Comparison of ENCODE assay signal across 19 cellular contexts in genomic region chr6:116876107-116876506, GRCh38. TPM values are rescaled to one million over a fixed set of nuclear protein-coding genes. Genes with fewer than 3 reads are reported as not detected.
A peak's percentile ranks its signal among the peaks of the same experiment; 100 is the strongest.
DNase-seq lines count a peak whose midpoint lies in the region; ATAC-seq, FAIRE-seq and TF ChIP-seq lines count a peak whose summit lies in the region.
"Had no signal": no experiment of that assay in that cellular context is flagged by ENCODE, and none has a peak within 500 bp of the region (broad histone marks: within the 10 kb centered on the region; RNA-seq: fewer than 3 reads in every experiment).

No MANE protein-coding gene starts in this region.

- H3K9ac ChIP-seq in HepG2 (ENCODE audit: insufficient read depth, low read depth, low read length): no peak overlapping the region

- no peak for DNase-seq in HepG2 (ENCODE audit: low spot score)
- no peak for DNase-seq in right lobe of liver
- DNase-seq in coronary artery (ENCODE audit: low spot score): no peak
- DNase-seq in naive thymus-derived CD4-positive, alpha-beta T cell: no peak
- no peak for DNase-seq in thoracic aorta (ENCODE audit: low spot score)
- no peak for DNase-seq in A172 (ENCODE audit: low spot score)
- DNase-seq in stimulated activated CD4-positive, alpha-beta T cell treated with anti-CD3 and anti-CD28 coated beads, Interleukin-12 subunit alpha, Interleukin-12 subunit beta, amount 100 ng/mL, for 4 hours: no peak
- DNase-seq in frontal cortex (ENCODE audit: low spot score in 2 of 2): no peak
- DNase-seq: activated B cell treated with CpG ODN at 0.5 μM for 24 hours; activated naive CD4-positive, alpha-beta T cell treated with anti-CD3 and anti-CD28 coated beads, Interleukin-2, amount 10 ng/mL, durations not matched to agents 7 days and 5 days; COR-L47; foreskin melanocyte; NCI-H1694 treated with DMSO at 0.1 percent for 48 hours; NCI-H446 treated with DMSO at 0.1 percent for 48 hours; SW 1271; transverse colon had no signal

- no peak for TF ChIP-seq EP300 in HepG2 (IDR thresholded peaks at IDR 0.05; ENCODE audit: low read depth in 2 of 2, low read length in 2 of 2)
- no peak for TF ChIP-seq EP300 in HepG2 (CRISPR knock-in tag; IDR thresholded peaks at IDR 0.05; ENCODE audit: borderline replicate concordance)

- BruUV-seq in HepG2 (replicated peaks; lab: Mats Ljungman, UMichigan): no TSS peak

- CTCF ChIA-PET in HepG2 (lab: Yijun Ruan, JAX; ENCODE audit: low intra/inter-chr PET ratio, low total read pairs): no interaction called here
- CTCF ChIA-PET in naive thymus-derived CD4-positive, alpha-beta T cell (lab: Charles Lee): no interaction called here

- H3K27me3 Mint-ChIP-seq in naive thymus-derived CD4-positive, alpha-beta T cell: peaks cover 39 to 58% (median 43%) of the 10 kb centered on the region in 5 donors

- H3K4me3 ChIP-seq in HepG2 (replicated peaks in 1 of 3; ENCODE audit: insufficient read depth in 1 of 3, low read depth in 2 of 3, low read length in 3 of 3) (no peak overlapping the region), right lobe of liver (no peak overlapping the region), coronary artery (peak overlapping the region; percentile 52), thoracic aorta (peak overlapping the region; percentile 47)
- H3K4me3 ChIP-seq in naive thymus-derived CD4-positive, alpha-beta T cell (ENCODE audit: low read length): no peak overlapping the region

- peak overlapping the region; percentile 76; the same call in 1 of the 2 replicates for H3K4me2 ChIP-seq in HepG2 (ENCODE audit: low read depth, low read length)

- POLR2A ChIA-PET in HepG2 (lab: Yijun Ruan, JAX): no interaction called here
- POLR2A ChIA-PET in naive thymus-derived CD4-positive, alpha-beta T cell (lab: Charles Lee): no interaction called here

- no peaks in the 10 kb centered on the region for H4K20me1 ChIP-seq in HepG2 (ENCODE audit: insufficient read depth, low read length)

- H2AFZ ChIP-seq in HepG2 (ENCODE audit: low read length): no peak overlapping the region

- H3K4me1 Mint-ChIP-seq in naive thymus-derived CD4-positive, alpha-beta T cell: peaks cover 5 to 17% (median 11%) of the 10 kb centered on the region in 7 donors

- H3K4me1 ChIP-seq in HepG2 (ENCODE audit: insufficient read depth, low read length): peaks cover 13% of the 10 kb centered on the region
- H3K4me1 ChIP-seq in right lobe of liver: no peaks in the 10 kb centered on the region
- H3K4me1 ChIP-seq in naive thymus-derived CD4-positive, alpha-beta T cell (ENCODE audit: control insufficient read depth in 2 of 2, insufficient read depth in 2 of 2, low read length in 2 of 2): no peaks in the 10 kb centered on the region
- H3K4me1 ChIP-seq in thoracic aorta (ENCODE audit: control insufficient read depth in 1 of 2, low read depth in 2 of 2): no peaks in the 10 kb centered on the region

- H3K79me2 ChIP-seq in HepG2 (ENCODE audit: insufficient read depth, low read length): no peaks in the 10 kb centered on the region

- 24% methylated on average over 8 of the region's 8 CpGs for WGBS in HepG2 (ENCODE audit: low lambda C conversion rate)
- 22% methylated on average over 8 of the region's 8 CpGs for WGBS in right lobe of liver (ENCODE audit: insufficient coverage, low coverage, low lambda C conversion rate, missing lambda C conversion rate)

- peaks cover 15 to 32% of the 10 kb centered on the region in 2 experiments for H3K27me3 ChIP-seq in HepG2 (ENCODE audit: control insufficient read depth in 1 of 2, insufficient read depth in 2 of 2, low read length in 2 of 2)
- peaks cover 0 to 18% of the 10 kb centered on the region in 2 donors for H3K27me3 ChIP-seq in right lobe of liver
- H3K27me3 ChIP-seq in naive thymus-derived CD4-positive, alpha-beta T cell (ENCODE audit: control insufficient read depth in 2 of 2, insufficient read depth in 2 of 2, low read length in 2 of 2): peaks cover 0 to 4% of the 10 kb centered on the region in 2 donors
- no peaks in the 10 kb centered on the region for H3K27me3 ChIP-seq in thoracic aorta (replicated peaks; ENCODE audit: insufficient read depth)

- peaks cover 0 to 10% (median 5%) of the 10 kb centered on the region in 11 donors for H3K9me3 Mint-ChIP-seq in naive thymus-derived CD4-positive, alpha-beta T cell
- H3K9me3 Mint-ChIP-seq: activated naive CD4-positive, alpha-beta T cell treated with anti-CD3 and anti-CD28 coated beads, Interleukin-2, amount 10 ng/mL, durations not matched to agents 7 days and 5 days had no signal

- peaks cover 0 to 8% (median 0%) of the 10 kb centered on the region in 5 donors for H3K36me3 Mint-ChIP-seq in naive thymus-derived CD4-positive, alpha-beta T cell
- H3K36me3 Mint-ChIP-seq: activated naive CD4-positive, alpha-beta T cell treated with anti-CD3 and anti-CD28 coated beads, Interleukin-2, amount 10 ng/mL, durations not matched to agents 7 days and 5 days had no signal

- in situ Hi-C loops in HepG2 (cut with HindIII; ENCODE audit: extremely low pct_ligation_motif_present, low pct_unique_long_range_greater_than_20kb): loop anchor here (5.0 to 10.0 kb wide), 2 partner anchors 91 to 319 kb away; no protein-coding TSS in a partner anchor

- no peaks in the 10 kb centered on the region for H3K9me3 ChIP-seq in HepG2 (ENCODE audit: low read length)
- no peaks in the 10 kb centered on the region for H3K9me3 ChIP-seq in right lobe of liver
- no peaks in the 10 kb centered on the region for H3K9me3 ChIP-seq in naive thymus-derived CD4-positive, alpha-beta T cell (ENCODE audit: control insufficient read depth in 2 of 3, low read length in 3 of 3)
- no peaks in the 10 kb centered on the region for H3K9me3 ChIP-seq in thoracic aorta
- H3K9me3 ChIP-seq: transverse colon had no signal

- no peak overlapping the region for H3K27ac ChIP-seq in HepG2 (ENCODE audit: extremely low read length, insufficient read depth, low read length)
- H3K27ac ChIP-seq in right lobe of liver: no peak overlapping the region
- H3K27ac ChIP-seq in coronary artery: no peak overlapping the region
- no peak overlapping the region for H3K27ac ChIP-seq in naive thymus-derived CD4-positive, alpha-beta T cell (ENCODE audit: low read depth, low read length)
- no peak overlapping the region for H3K27ac ChIP-seq in thoracic aorta
- H3K27ac ChIP-seq: transverse colon had no signal

- TF ChIP-seq CTCF in HepG2 (CRISPR knock-in tag; IDR thresholded peaks at IDR 0.05): no peak
- no peak for TF ChIP-seq CTCF in right lobe of liver (IDR thresholded peaks at IDR 0.05)
- TF ChIP-seq CTCF in coronary artery (IDR thresholded peaks at IDR 0.05): no peak
- TF ChIP-seq CTCF in thoracic aorta (IDR thresholded peaks at IDR 0.05): no peak

- ATAC-seq in HepG2: no peak; the same call in 1 of the 3 replicates
- ATAC-seq in right lobe of liver: no peak
- ATAC-seq in naive thymus-derived CD4-positive, alpha-beta T cell: no peak
- ATAC-seq in thoracic aorta (ENCODE audit: insufficient number of reproducible peaks, low FRiP score, low read depth): no peak

- H3K4me3 Mint-ChIP-seq in naive thymus-derived CD4-positive, alpha-beta T cell: peak overlapping the region; percentile 7 to 70 (median 35)
- H3K4me3 Mint-ChIP-seq: activated naive CD4-positive, alpha-beta T cell treated with anti-CD3 and anti-CD28 coated beads, Interleukin-2, amount 10 ng/mL, durations not matched to agents 7 days and 5 days had no signal

- intact Hi-C loops in HepG2 (cut with micrococcal nuclease; ENCODE audit: unreplicated experiment): no loop called here
- intact Hi-C loops in right lobe of liver (cut with DNase I): no loop called here
- intact Hi-C loops in naive thymus-derived CD4-positive, alpha-beta T cell (cut with micrococcal nuclease): no loop called here

- H3K27ac Mint-ChIP-seq in naive thymus-derived CD4-positive, alpha-beta T cell: no peak overlapping the region
- H3K27ac Mint-ChIP-seq: activated B cell treated with CpG ODN at 0.5 μM for 24 hours; activated naive CD4-positive, alpha-beta T cell treated with anti-CD3 and anti-CD28 coated beads, Interleukin-2, amount 10 ng/mL, durations not matched to agents 7 days and 5 days had no signal

- no peak for TF ChIP-seq RAD21 in HepG2 (CRISPR knock-in tag; IDR thresholded peaks at IDR 0.05)

- TF ChIP-seq POLR2A in HepG2 (IDR thresholded peaks at IDR 0.05; ENCODE audit: insufficient read depth in 1 of 2, low read depth in 2 of 2, low read length in 2 of 2) (no peak), right lobe of liver (IDR thresholded peaks at IDR 0.05) (no peak)

- H3K36me3 ChIP-seq in HepG2 (replicated peaks in 1 of 2; ENCODE audit: control insufficient read depth in 1 of 2, insufficient read depth in 2 of 2, low read length in 2 of 2) (no peaks in the 10 kb centered on the region), right lobe of liver (no peaks in the 10 kb centered on the region), thoracic aorta (no peaks in the 10 kb centered on the region)
- no peaks in the 10 kb centered on the region for H3K36me3 ChIP-seq in naive thymus-derived CD4-positive, alpha-beta T cell (ENCODE audit: control insufficient read depth in 2 of 3, insufficient read depth in 3 of 3, low read length in 3 of 3)
- H3K36me3 ChIP-seq: transverse colon had no signal

- no peak for FAIRE-seq in HepG2 (lab: Jason Lieb, UNC)
- no peak for FAIRE-seq in frontal cortex (lab: Jason Lieb, UNC)
- FAIRE-seq: G401.6 had no signal

RNA-seq across cellular contexts. Expression of gene RFX6, which starts 0.9 kb away (rescaled TPM):
- total RNA-seq in HepG2 (2016; rRNA removed; fragmentation: Illumina TruSeq; extraction: Trizol) (not detected in 2 replicates), right lobe of liver (not detected), thoracic aorta (not detected), frontal cortex (not detected)
- total RNA-seq in HepG2 (2016; cell fraction: cytosol; rRNA removed; fragmentation: Illumina TruSeq; extraction: Trizol; ENCODE audit: low read depth): not detected in 2 replicates
- total RNA-seq in HepG2 (2016; cell fraction: insoluble cytoplasmic fraction; rRNA removed; fragmentation: Illumina TruSeq; extraction: Trizol): not detected in 2 replicates
- total RNA-seq in HepG2 (2016; cell fraction: membrane; rRNA removed; fragmentation: Illumina TruSeq; extraction: Trizol): not detected in 2 replicates
- total RNA-seq in HepG2 (2016; cell fraction: nucleus; rRNA removed; fragmentation: Illumina TruSeq; extraction: Trizol): not detected in 2 replicates
- polyA plus RNA-seq in HepG2 (2011; rRNA removed): 0.04 TPM in 1 of 2 replicates, not detected in the other
- not detected in 2 replicates for polyA plus RNA-seq in HepG2 (2011; cell fraction: cytosol; rRNA removed)
- not detected in 2 replicates for polyA plus RNA-seq in HepG2 (2011; cell fraction: nucleus; rRNA removed)
- polyA plus RNA-seq in HepG2 (2012): not detected in 2 replicates
- not detected in 2 replicates for polyA plus RNA-seq in HepG2 (2016; cell fraction: cytosol; fragmentation: Illumina TruSeq; extraction: Trizol; ENCODE audit: low read depth)
- polyA plus RNA-seq in HepG2 (2016; cell fraction: insoluble cytoplasmic fraction; fragmentation: Illumina TruSeq; extraction: Trizol; ENCODE audit: low read depth): not detected in 2 replicates
- not detected in 2 replicates for polyA plus RNA-seq in HepG2 (2016; cell fraction: membrane; fragmentation: Illumina TruSeq; extraction: Trizol; ENCODE audit: low read depth)
- polyA plus RNA-seq in HepG2 (2016; cell fraction: nucleus; fragmentation: Illumina TruSeq; extraction: Trizol; ENCODE audit: insufficient read depth, low read depth): not detected in 2 replicates
- polyA minus RNA-seq in HepG2 (2011; rRNA and poly(A)+ RNA removed; ENCODE audit: low replicate concordance): not detected in 2 replicates
- not detected in 2 replicates for polyA minus RNA-seq in HepG2 (2011; cell fraction: cytosol; rRNA and poly(A)+ RNA removed)
- polyA minus RNA-seq in HepG2 (2011; cell fraction: nucleus; rRNA and poly(A)+ RNA removed): not detected in 2 replicates
- total RNA-seq in naive thymus-derived CD4-positive, alpha-beta T cell: not detected
- polyA plus RNA-seq in naive thymus-derived CD4-positive, alpha-beta T cell: not detected
- total RNA-seq in A172 (2014; rRNA removed; shearing (Covaris generic)): not detected in 2 replicates
- total RNA-seq: activated B cell treated with CpG ODN at 0.5 μM for 24 hours, kidney epithelial cell, pulmonary artery endothelial cell had no signal

RNA-seq across cellular contexts. Expression of gene GPRC6A, which starts 47.2 kb away (rescaled TPM):
- total RNA-seq in HepG2 (2016; rRNA removed; fragmentation: Illumina TruSeq; extraction: Trizol): not detected in 2 replicates
- total RNA-seq in HepG2 (2016; cell fraction: cytosol; rRNA removed; fragmentation: Illumina TruSeq; extraction: Trizol; ENCODE audit: low read depth): not detected in 2 replicates
- total RNA-seq in HepG2 (2016; cell fraction: insoluble cytoplasmic fraction; rRNA removed; fragmentation: Illumina TruSeq; extraction: Trizol): not detected in 2 replicates
- not detected in 2 replicates for total RNA-seq in HepG2 (2016; cell fraction: membrane; rRNA removed; fragmentation: Illumina TruSeq; extraction: Trizol)
- not detected in 2 replicates for total RNA-seq in HepG2 (2016; cell fraction: nucleus; rRNA removed; fragmentation: Illumina TruSeq; extraction: Trizol)
- not detected in 2 replicates for polyA plus RNA-seq in HepG2 (2011; rRNA removed)
- polyA plus RNA-seq in HepG2 (2011; cell fraction: cytosol; rRNA removed): not detected in 2 replicates
- not detected in 2 replicates for polyA plus RNA-seq in HepG2 (2011; cell fraction: nucleus; rRNA removed)
- not detected in 2 replicates for polyA plus RNA-seq in HepG2 (2012)
- not detected in 2 replicates for polyA plus RNA-seq in HepG2 (2016; cell fraction: cytosol; fragmentation: Illumina TruSeq; extraction: Trizol; ENCODE audit: low read depth)
- polyA plus RNA-seq in HepG2 (2016; cell fraction: insoluble cytoplasmic fraction; fragmentation: Illumina TruSeq; extraction: Trizol; ENCODE audit: low read depth): not detected in 2 replicates
- not detected in 2 replicates for polyA plus RNA-seq in HepG2 (2016; cell fraction: membrane; fragmentation: Illumina TruSeq; extraction: Trizol; ENCODE audit: low read depth)
- polyA plus RNA-seq in HepG2 (2016; cell fraction: nucleus; fragmentation: Illumina TruSeq; extraction: Trizol; ENCODE audit: insufficient read depth, low read depth): not detected in 2 replicates
- polyA minus RNA-seq in HepG2 (2011; rRNA and poly(A)+ RNA removed; ENCODE audit: low replicate concordance): not detected in 2 replicates
- polyA minus RNA-seq in HepG2 (2011; cell fraction: cytosol; rRNA and poly(A)+ RNA removed): not detected in 2 replicates
- polyA minus RNA-seq in HepG2 (2011; cell fraction: nucleus; rRNA and poly(A)+ RNA removed): not detected in 2 replicates
- total RNA-seq in right lobe of liver: not detected
- total RNA-seq in naive thymus-derived CD4-positive, alpha-beta T cell: not detected
- polyA plus RNA-seq in naive thymus-derived CD4-positive, alpha-beta T cell: not detected
- total RNA-seq in thoracic aorta: not detected
- not detected in 2 replicates for total RNA-seq in A172 (2014; rRNA removed; shearing (Covaris generic))
- total RNA-seq in frontal cortex: not detected
- total RNA-seq: activated B cell treated with CpG ODN at 0.5 μM for 24 hours, kidney epithelial cell, pulmonary artery endothelial cell, transverse colon had no signal

Comparison
In these comparisons a context has a peak if more than half of its experiments do, and no peak if none do; other contexts are left out.
1. H3K4me3 ChIP-seq: peak in coronary artery (single experiment) and thoracic aorta (single experiment); none in HepG2 (0 of 3), right lobe of liver (0 of 3) and naive thymus-derived CD4-positive, alpha-beta T cell (single experiment).